ENCODE assay signal across 8 cellular contexts in the genomic region with DNA sequence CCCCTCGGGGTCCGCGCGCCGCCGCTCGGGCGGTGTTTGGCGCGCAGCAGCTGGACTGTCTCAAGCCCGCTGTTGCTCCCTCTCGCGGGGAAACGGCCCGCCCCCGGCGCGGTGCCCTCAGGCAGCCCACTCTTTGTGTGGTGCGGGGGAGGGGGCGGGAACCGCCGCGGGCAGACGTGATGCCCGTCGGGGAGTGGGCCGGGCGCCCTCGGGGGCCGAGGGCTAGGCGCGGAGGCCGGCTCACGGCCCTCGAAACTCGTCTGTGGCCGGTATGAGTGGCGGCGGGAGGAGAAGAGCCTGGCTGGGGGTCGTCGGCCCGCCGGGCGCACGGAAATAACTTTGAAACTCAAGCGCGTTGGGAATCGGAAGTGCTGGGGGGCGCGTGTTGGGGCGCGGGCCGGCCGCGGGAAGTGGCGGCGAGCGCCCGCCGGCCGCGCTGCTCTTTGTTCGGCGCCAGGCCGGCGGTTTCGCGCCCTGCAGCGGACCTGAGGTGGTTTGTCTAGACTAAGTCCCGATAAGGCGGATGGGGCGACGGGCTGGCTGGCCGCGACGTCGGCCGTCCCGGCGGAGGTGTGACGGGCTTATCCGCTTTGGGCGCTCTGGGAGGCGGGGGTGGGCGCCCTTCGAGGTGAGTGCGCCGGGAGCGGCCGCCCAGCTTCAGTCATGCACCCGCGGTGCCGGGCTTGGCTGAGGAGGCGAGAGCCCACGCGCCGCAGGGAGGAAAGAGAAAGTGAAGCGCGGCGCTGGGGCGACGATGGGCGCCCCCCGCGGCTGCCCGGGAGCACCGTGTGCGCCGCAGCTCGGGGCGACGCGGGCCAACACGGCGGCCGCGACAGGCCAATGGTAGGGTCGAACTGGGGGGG. TPM values are rescaled to one million over a fixed set of nuclear protein-coding genes. Genes with fewer than 3 reads are reported as not detected.
A peak's percentile ranks its signal among the peaks of the same experiment; 100 is the strongest.
DNase-seq lines count a peak whose midpoint lies in the region; ATAC-seq and TF ChIP-seq lines count a peak whose summit lies in the region.

No MANE protein-coding gene starts in this region.

- DNase-seq in AG04449 (ENCODE audit: low read depth, low spot score) (no peak), HK-2 (ENCODE audit: unreplicated experiment) (peak; percentile 38)
- DNase-seq in activated CD4-positive, alpha-beta T cell treated with anti-CD3 and anti-CD28 coated beads, Interleukin-2, amount 50 U/mL, for 1 hour: peak; percentile 48

- H3K36me3 ChIP-seq in ectodermal cell (ENCODE audit: control insufficient read depth, insufficient read depth, low read length) (peaks cover 22% of the 10 kb centered on the region), muscle layer of colon (ENCODE audit: insufficient read depth, low read length) (peaks cover 20% of the 10 kb centered on the region), subcutaneous abdominal adipose tissue (ENCODE audit: control insufficient read depth in 5 of 5, insufficient read depth in 5 of 5, low read length in 5 of 5) (peaks cover 0 to 18% (median 13%) of the 10 kb centered on the region in 5 donors)

- H3K27ac ChIP-seq in ectodermal cell (ENCODE audit: insufficient read depth, low read depth, low read length, poor library complexity, severe bottlenecking): peak overlapping the region; percentile 95
- H3K27ac ChIP-seq in muscle layer of colon (ENCODE audit: low read depth, low read length): peak overlapping the region; percentile 98
- peak overlapping the region; percentile 94 for H3K27ac ChIP-seq in subcutaneous abdominal adipose tissue (ENCODE audit: low read depth, low read length)

- H3K9ac ChIP-seq in muscle layer of colon (ENCODE audit: low read length) (peak overlapping the region; percentile 81), subcutaneous abdominal adipose tissue (ENCODE audit: low read length in 5 of 5) (peak overlapping the region; percentile 38 to 92 (median 91))

- no peaks in the 10 kb centered on the region for H3K9me3 ChIP-seq in ectodermal cell (ENCODE audit: control insufficient read depth, low read length)
- H3K9me3 ChIP-seq in muscle layer of colon (ENCODE audit: low read length): no peaks in the 10 kb centered on the region
- no peaks in the 10 kb centered on the region for H3K9me3 ChIP-seq in subcutaneous abdominal adipose tissue (ENCODE audit: control insufficient read depth in 5 of 5, low read length in 5 of 5)

- ATAC-seq in HG02870 (IDR thresholded peaks at IDR 0.05; ENCODE audit: unreplicated experiment): no peak
- ATAC-seq in GM18907 (IDR thresholded peaks at IDR 0.05; ENCODE audit: unreplicated experiment): no peak

- H3K4me3 ChIP-seq in AG04449 (ENCODE audit: low read depth, low read length): peak overlapping the region; percentile 77
- peak overlapping the region; percentile 100 for H3K4me3 ChIP-seq in ectodermal cell (ENCODE audit: insufficient read depth, low read depth, low read length)
- H3K4me3 ChIP-seq in muscle layer of colon (ENCODE audit: low read depth in 1 of 2, low read length in 2 of 2): peak overlapping the region; percentile 77 to 99
- peak overlapping the region in 4 of 5 donors; percentile 81 to 86 (median 84) for H3K4me3 ChIP-seq in subcutaneous abdominal adipose tissue (ENCODE audit: low read depth in 1 of 5, low read length in 5 of 5)

- H3K27me3 ChIP-seq in ectodermal cell (ENCODE audit: control insufficient read depth, insufficient read depth, low read length, poor library complexity, severe bottlenecking) (no peaks in the 10 kb centered on the region), muscle layer of colon (ENCODE audit: control insufficient read depth in 1 of 2, insufficient read depth in 2 of 2, low read length in 2 of 2) (no peaks in the 10 kb centered on the region), subcutaneous abdominal adipose tissue (ENCODE audit: control insufficient read depth in 5 of 5, insufficient read depth in 4 of 5, low read length in 5 of 5) (no peaks in the 10 kb centered on the region)

- WGBS in ectodermal cell, 2 experiments: 0% methylated on average over 118 of the region's 118 CpGs

- CTCF ChIA-PET in AG04449 (lab: Yijun Ruan, JAX): interaction anchor here (0.7 to 29.6 kb wide), 13 partner anchors 10 to 165 kb away, joined by 3 to 423 read pairs (median 4); no protein-coding TSS in a partner anchor

- TF ChIP-seq CTCF in AG04449 (IDR thresholded peaks at IDR 0.05; ENCODE audit: insufficient read depth, low read length, missing control alignments): peak; percentile 16

- POLR2A ChIA-PET in AG04449 (lab: Yijun Ruan, JAX): interaction anchor here (0.7 to 3.0 kb wide), 20 partner anchors 8 to 245 kb away, joined by 3 to 28 read pairs (median 6); partner anchors contain the start of genes NCL and PDE6D

- H3K4me1 ChIP-seq in ectodermal cell (ENCODE audit: control insufficient read depth, insufficient read depth, low read length): peaks cover 20% of the 10 kb centered on the region
- H3K4me1 ChIP-seq in muscle layer of colon (ENCODE audit: insufficient read depth, low read length): peaks cover 35% of the 10 kb centered on the region
- peaks cover 15 to 61% (median 48%) of the 10 kb centered on the region in 5 donors for H3K4me1 ChIP-seq in subcutaneous abdominal adipose tissue (ENCODE audit: control insufficient read depth in 5 of 5, insufficient read depth in 5 of 5, low read length in 5 of 5)

RNA-seq across cellular contexts. Expression of gene PTMA, which starts 0.7 kb away (rescaled TPM):
- 2,543 TPM for polyA plus RNA-seq in ectodermal cell (2013, experiment 1 of 4)
- 2,084 TPM for polyA plus RNA-seq in ectodermal cell (2013, experiment 2 of 4)
- polyA plus RNA-seq in ectodermal cell (2013, experiment 3 of 4): 1,855 TPM
- 1,983 TPM for polyA plus RNA-seq in ectodermal cell (2013, experiment 4 of 4)
